In genomic region chr1:18234790-18235242, GRCh38 we compare ENCODE assay signal across 8 cellular contexts.
DNase-seq lines count a peak whose midpoint lies in the region; ATAC-seq, FAIRE-seq and TF ChIP-seq lines count a peak whose summit lies in the region.

No MANE protein-coding gene starts in this region.

- no peaks in the 10 kb centered on the region for H3K4me1 ChIP-seq in mammary epithelial cell (ENCODE audit: insufficient read depth, low read length)
- H3K4me1 ChIP-seq in lung (ENCODE audit: control insufficient read depth in 2 of 2, insufficient read depth in 2 of 2, low read length in 2 of 2) = no peaks in the 10 kb centered on the region

- no peak for FAIRE-seq in H54 (lab: Jason Lieb, UNC)

- ATAC-seq in lung (ENCODE audit: insufficient read depth, low FRiP score) (no peak), HG03097 (IDR thresholded peaks at IDR 0.05; ENCODE audit: low FRiP score, unreplicated experiment) (no peak), HG02678 (IDR thresholded peaks at IDR 0.05; ENCODE audit: unreplicated experiment) (no peak)

- H3K4me2 ChIP-seq in mammary epithelial cell (ENCODE audit: insufficient read depth, low read depth, low read length) = no peak overlapping the region

- no peak overlapping the region for H2AFZ ChIP-seq in mammary epithelial cell (ENCODE audit: low read depth, low read length)

- H4K20me1 ChIP-seq in mammary epithelial cell (ENCODE audit: insufficient read depth, low read length) = no peaks in the 10 kb centered on the region

- TF ChIP-seq POLR2A in H54 (IDR thresholded peaks at IDR 0.05; ENCODE audit: low read depth, low read length) = no peak

- no peak overlapping the region for H3K9ac ChIP-seq in mammary epithelial cell (ENCODE audit: insufficient read depth, low read length)

- H3K27ac ChIP-seq in mammary epithelial cell (ENCODE audit: insufficient read depth, low read depth, low read length) (no peak overlapping the region), lung (ENCODE audit: low read depth in 1 of 2, low read length in 1 of 2) (no peak overlapping the region)

- CTCF ChIA-PET in mammary epithelial cell (lab: Charles Lee; ENCODE audit: low non-redundant PET) = interaction anchor here (0.6 kb wide), 1 partner anchor 174 kb away, joined by 3 read pairs; no protein-coding TSS in a partner anchor

- no peaks in the 10 kb centered on the region for H3K36me3 ChIP-seq in mammary epithelial cell (ENCODE audit: insufficient read depth, low read length)
- H3K36me3 ChIP-seq in lung (ENCODE audit: control insufficient read depth in 2 of 2, insufficient read depth in 2 of 2, low read length in 2 of 2) = no peaks in the 10 kb centered on the region

- TF ChIP-seq CTCF in mammary epithelial cell (conservative IDR thresholded peaks at IDR 0.05 in 1 of 2, IDR thresholded peaks at IDR 0.05 in 1 of 2; ENCODE audit: extremely low read depth in 1 of 2, insufficient read depth in 1 of 2, low read depth in 1 of 2, low read length in 2 of 2) (peak; percentile 41 to 50), lung (IDR thresholded peaks at IDR 0.05; ENCODE audit: control extremely low read depth, extremely low read depth) (peak; percentile 26)

- no peak overlapping the region for H3K4me3 ChIP-seq in mammary epithelial cell (replicated peaks in 1 of 3; ENCODE audit: insufficient read depth in 1 of 3, low read depth in 2 of 3, low read length in 3 of 3)
- H3K4me3 ChIP-seq in lung = no peak overlapping the region

- H3K79me2 ChIP-seq in mammary epithelial cell (ENCODE audit: insufficient read depth, low read length) = no peaks in the 10 kb centered on the region

- H3K9me3 ChIP-seq in mammary epithelial cell (replicated peaks; ENCODE audit: insufficient read depth, low read length) (peaks cover 8% of the 10 kb centered on the region), lung (ENCODE audit: control insufficient read depth in 2 of 2, insufficient read depth in 1 of 2, low read length in 1 of 2) (peaks cover 0 to 17% of the 10 kb centered on the region in 2 donors)

- WGBS in mammary epithelial cell (ENCODE audit: low coverage, missing lambda C conversion rate) = 37% methylated on average over 5 of the region's 6 CpGs
- WGBS in lung, 2 donors = 59 to 70% methylated on average over 6 of the region's 6 CpGs

- no peaks in the 10 kb centered on the region for H3K27me3 ChIP-seq in mammary epithelial cell (ENCODE audit: insufficient read depth, low read length)
- H3K27me3 ChIP-seq in lung (ENCODE audit: control insufficient read depth, insufficient read depth) = peaks cover 3% of the 10 kb centered on the region

- intact Hi-C loops in mammary epithelial cell (cut with micrococcal nuclease) = no loop called here

- in situ Hi-C loops in mammary epithelial cell (cut with MboI; ENCODE audit: low sequenced_read_pairs in 2 of 2) = no loop called here

- BruUV-seq in mammary epithelial cell (replicated peaks; lab: Mats Ljungman, UMichigan) = no TSS peak

- dilution Hi-C loops in mammary epithelial cell (cut with HindIII; ENCODE audit: low sequenced_read_pairs) = no loop called here

- DNase-seq in D341Med (ENCODE audit: low spot score) = peak; percentile 77
- DNase-seq in H54 (ENCODE audit: insufficient read length, low spot score) = peak; percentile 61
- DNase-seq in NCI-H526 (lab: John Stamatoyannopoulos, UW) = peak; percentile 72 to 77
- peak; percentile 30 for DNase-seq in mammary epithelial cell
- DNase-seq in lung (ENCODE audit: low spot score) = no peak
- no peak for DNase-seq in T-helper 9 cell

Comparison
In these comparisons a context has a peak if more than half of its experiments do, and no peak if none do; other contexts are left out.
1. DNase-seq: peak in D341Med (single experiment), H54 (single experiment), NCI-H526 (2 of 2) and mammary epithelial cell (single experiment); none in lung (single experiment) and T-helper 9 cell (single experiment).